ENCODE assay signal across 35 cellular contexts in genomic region chr5:1351156-1351555, GRCh38. TPM values are rescaled to one million over a fixed set of nuclear protein-coding genes. Genes with fewer than 3 reads are reported as not detected.
"Had no signal": no experiment of that assay in that cellular context is flagged by ENCODE, and none has a peak within 500 bp of the region (broad histone marks: within the 10 kb centered on the region; RNA-seq: fewer than 3 reads in every experiment).

No MANE protein-coding gene starts in this region.

- H3K4me3 Mint-ChIP-seq: activated CD4-positive, alpha-beta memory T cell treated with anti-CD3 and anti-CD28 coated beads for 36 hours; activated CD4-positive, alpha-beta T cell treated with anti-CD3 and anti-CD28 coated beads, Interleukin-2, amount 10 ng/mL, durations not matched to agents 24 days and 14 days; activated naive CD4-positive, alpha-beta T cell treated with anti-CD3 and anti-CD28 coated beads, Interleukin-2, amount 50 U/mL, for 24 hours; activated naive CD8-positive, alpha-beta T cell treated with anti-CD3 and anti-CD28 coated beads, Interleukin-2, amount 50 U/mL, for 24 hours; activated T-cell treated with anti-CD3 and anti-CD28 coated beads, Interleukin-2, amount 50 U/mL, for 24 hours; activated T-helper 17 cell treated with anti-CD3 and anti-CD28 coated beads, Interleukin-2, amount 50 U/mL, for 72 hours; central memory CD8-positive, alpha-beta T cell; effector memory CD8-positive, alpha-beta T cell; mesothelial cell of epicardium; naive thymus-derived CD8-positive, alpha-beta T cell; stimulated activated memory B cell treated with anti-CD40 and anti-IgM and Interleukin-4, amounts not matched to agents 10 μg/mL and 1 μg/mL and 100 μg/mL, for 72 hours; stimulated activated naive CD8-positive, alpha-beta T cell treated with anti-CD3 and anti-CD28 coated beads, Interleukin-15, amount 100 ng/mL, for 72 hours had no signal

- FAIRE-seq: small intestine had no signal

- H3K9me3 Mint-ChIP-seq: activated CD4-positive, alpha-beta memory T cell treated with anti-CD3 and anti-CD28 coated beads for 36 hours; activated CD4-positive, alpha-beta T cell treated with anti-CD3 and anti-CD28 coated beads, Interleukin-2, amount 10 ng/mL, durations not matched to agents 24 days and 14 days; activated naive CD4-positive, alpha-beta T cell treated with anti-CD3 and anti-CD28 coated beads, Interleukin-2, amount 50 U/mL, for 24 hours; activated naive CD8-positive, alpha-beta T cell treated with anti-CD3 and anti-CD28 coated beads, Interleukin-2, amount 50 U/mL, for 24 hours; activated T-cell treated with anti-CD3 and anti-CD28 coated beads, Interleukin-2, amount 50 U/mL, for 24 hours; activated T-helper 17 cell treated with anti-CD3 and anti-CD28 coated beads, Interleukin-2, amount 50 U/mL, for 72 hours; central memory CD8-positive, alpha-beta T cell; effector memory CD8-positive, alpha-beta T cell; mesothelial cell of epicardium; naive thymus-derived CD8-positive, alpha-beta T cell; stimulated activated memory B cell treated with anti-CD40 and anti-IgM and Interleukin-4, amounts not matched to agents 10 μg/mL and 1 μg/mL and 100 μg/mL, for 72 hours; stimulated activated naive CD8-positive, alpha-beta T cell treated with anti-CD3 and anti-CD28 coated beads, Interleukin-15, amount 100 ng/mL, for 72 hours had no signal

- H3K4me3 ChIP-seq: breast epithelium, colonic mucosa, ovary, prostate gland, sigmoid colon, suprapubic skin, tibial artery had no signal

- H3K27me3 Mint-ChIP-seq: activated CD4-positive, alpha-beta memory T cell treated with anti-CD3 and anti-CD28 coated beads for 36 hours; activated naive CD4-positive, alpha-beta T cell treated with anti-CD3 and anti-CD28 coated beads, Interleukin-2, amount 50 U/mL, for 24 hours; activated naive CD8-positive, alpha-beta T cell treated with anti-CD3 and anti-CD28 coated beads, Interleukin-2, amount 50 U/mL, for 24 hours; activated T-cell treated with anti-CD3 and anti-CD28 coated beads, Interleukin-2, amount 50 U/mL, for 24 hours; activated T-helper 17 cell treated with anti-CD3 and anti-CD28 coated beads, Interleukin-2, amount 50 U/mL, for 72 hours; naive thymus-derived CD8-positive, alpha-beta T cell; stimulated activated memory B cell treated with anti-CD40 and anti-IgM and Interleukin-4, amounts not matched to agents 10 μg/mL and 1 μg/mL and 100 μg/mL, for 72 hours had no signal

- H3K36me3 Mint-ChIP-seq: activated CD4-positive, alpha-beta memory T cell treated with anti-CD3 and anti-CD28 coated beads for 36 hours; activated naive CD4-positive, alpha-beta T cell treated with anti-CD3 and anti-CD28 coated beads, Interleukin-2, amount 50 U/mL, for 24 hours; mesothelial cell of epicardium; naive thymus-derived CD8-positive, alpha-beta T cell; stimulated activated memory B cell treated with anti-CD40 and anti-IgM and Interleukin-4, amounts not matched to agents 10 μg/mL and 1 μg/mL and 100 μg/mL, for 72 hours had no signal

- H3K36me3 ChIP-seq: breast epithelium, colonic mucosa, ovary, prostate gland, sigmoid colon, suprapubic skin, tibial artery had no signal

- H3K9me3 ChIP-seq: breast epithelium, colonic mucosa, ovary, prostate gland, sigmoid colon, suprapubic skin, tibial artery had no signal

- H3K27ac Mint-ChIP-seq: activated CD4-positive, alpha-beta memory T cell treated with anti-CD3 and anti-CD28 coated beads for 36 hours; activated CD4-positive, alpha-beta T cell treated with anti-CD3 and anti-CD28 coated beads, Interleukin-2, amount 10 ng/mL, durations not matched to agents 24 days and 14 days; activated naive CD4-positive, alpha-beta T cell treated with anti-CD3 and anti-CD28 coated beads, Interleukin-2, amount 50 U/mL, for 24 hours; activated naive CD8-positive, alpha-beta T cell treated with anti-CD3 and anti-CD28 coated beads, Interleukin-2, amount 50 U/mL, for 24 hours; activated T-cell treated with anti-CD3 and anti-CD28 coated beads, Interleukin-2, amount 50 U/mL, for 24 hours; activated T-helper 17 cell treated with anti-CD3 and anti-CD28 coated beads, Interleukin-2, amount 50 U/mL, for 72 hours; effector memory CD8-positive, alpha-beta T cell; mesothelial cell of epicardium; stimulated activated memory B cell treated with anti-CD40 and anti-IgM and Interleukin-4, amounts not matched to agents 10 μg/mL and 1 μg/mL and 100 μg/mL, for 72 hours; stimulated activated naive CD8-positive, alpha-beta T cell treated with anti-CD3 and anti-CD28 coated beads, Interleukin-15, amount 100 ng/mL, for 72 hours had no signal

- ATAC-seq: activated naive CD8-positive, alpha-beta T cell treated with anti-CD3 and anti-CD28 coated beads, Interleukin-2, amount 50 U/mL, for 24 hours; activated T-helper 17 cell treated with anti-CD3 and anti-CD28 coated beads, Interleukin-2, amount 50 U/mL, for 72 hours; effector memory CD8-positive, alpha-beta T cell; left colon; naive thymus-derived CD8-positive, alpha-beta T cell; stimulated activated memory B cell treated with anti-CD40 and anti-IgM and Interleukin-4, amounts not matched to agents 10 μg/mL and 1 μg/mL and 100 μg/mL, for 72 hours; stimulated activated naive CD8-positive, alpha-beta T cell treated with anti-CD3 and anti-CD28 coated beads, Interleukin-15, amount 100 ng/mL, for 72 hours had no signal

- H3K4me1 ChIP-seq: breast epithelium, colonic mucosa, prostate gland had no signal

- H3K27ac ChIP-seq: breast epithelium, colonic mucosa, ovary, prostate gland, sigmoid colon, suprapubic skin, tibial artery had no signal

- H3K4me1 Mint-ChIP-seq: activated T-helper 17 cell treated with anti-CD3 and anti-CD28 coated beads, Interleukin-2, amount 50 U/mL, for 72 hours had no signal

- DNase-seq: activated CD4-positive, alpha-beta memory T cell treated with anti-CD3 and anti-CD28 coated beads for 36 hours; activated CD4-positive, alpha-beta T cell treated with anti-CD3 and anti-CD28 coated beads, Interleukin-2, amount 10 ng/mL, durations not matched to agents 24 days and 14 days; activated CD4-positive, CD25-positive, alpha-beta regulatory T cell treated with anti-CD3 and anti-CD28 coated beads, Interleukin-2, amount 50 U/mL, for 72 hours; activated CD8-positive, alpha-beta memory T cell treated with anti-CD3 and anti-CD28 coated beads, Interleukin-2, amount 50 U/mL, for 48 hours; activated gamma-delta T cell treated with Interleukin-2 at 50 U/mL for 16 hours; activated naive CD8-positive, alpha-beta T cell treated with anti-CD3 and anti-CD28 coated beads, Interleukin-2, amount 50 U/mL, for 24 hours; activated T-cell treated with anti-CD3 and anti-CD28 coated beads, Interleukin-2, amount 50 U/mL, for 24 hours; colonic mucosa; effector memory CD8-positive, alpha-beta T cell; erythroblast; islet precursor cell; left colon; mammary epithelial cell; naive thymus-derived CD8-positive, alpha-beta T cell; ovary; sigmoid colon; small intestine; stimulated activated CD4-positive, alpha-beta T cell treated with anti-CD3 and anti-CD28 coated beads, Interleukin-1b, Interleukin-23, amount 100 ng/mL, for 48 hours; stimulated activated CD4-positive, alpha-beta T cell treated with anti-CD3 and anti-CD28 coated beads, Interleukin-4, amount 100 ng/mL, for 4 hours; stimulated activated CD8-positive, alpha-beta memory T cell treated with anti-CD3 and anti-CD28 coated beads, Interleukin-4, amount 100 ng/mL, for 48 hours; stimulated activated naive CD8-positive, alpha-beta T cell treated with anti-CD3 and anti-CD28 coated beads, Interleukin-15, amount 100 ng/mL, for 72 hours; T-helper 2 cell; tibial artery had no signal

RNA-seq across cellular contexts. Expression of gene TERT, which starts 56.3 kb away (rescaled TPM):
- total RNA-seq: dermis microvascular lymphatic vessel endothelial cell, glomerular endothelial cell, mammary epithelial cell, sigmoid colon, suprapubic skin, ureter had no signal
- polyA plus RNA-seq: liver, mammary epithelial cell, ovary had no signal
